10 cellular contexts compared by ENCODE assay signal in the genomic region with DNA sequence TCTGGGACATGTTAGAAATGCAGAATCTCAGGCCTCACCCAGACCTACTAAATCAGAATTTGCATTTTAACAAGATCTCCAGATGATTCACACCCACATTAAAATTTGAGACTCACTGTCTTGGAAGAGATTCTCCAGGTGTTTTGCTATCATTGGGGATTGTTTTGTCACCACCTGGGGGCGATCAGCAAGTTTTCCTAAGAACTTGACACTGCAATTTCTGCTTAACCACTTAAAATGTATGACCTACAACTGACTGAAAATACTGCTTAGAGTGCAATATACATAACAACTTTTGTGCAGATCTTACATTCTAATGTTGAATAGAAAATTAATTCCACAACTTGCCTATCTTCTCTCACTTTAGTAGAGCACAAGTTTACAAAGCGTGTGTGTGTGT. TPM values are rescaled to one million over a fixed set of nuclear protein-coding genes. Genes with fewer than 3 reads are reported as not detected.
DNase-seq lines count a peak whose midpoint lies in the region; ATAC-seq and TF ChIP-seq lines count a peak whose summit lies in the region.
"Had no signal": no experiment of that assay in that cellular context is flagged by ENCODE, and none has a peak within 500 bp of the region (broad histone marks: within the 10 kb centered on the region; RNA-seq: fewer than 3 reads in every experiment).

No MANE protein-coding gene starts in this region.

- TF ChIP-seq CTCF in endodermal cell (conservative IDR thresholded peaks at IDR 0.05): peak; percentile 74
- TF ChIP-seq CTCF in ovary (IDR thresholded peaks at IDR 0.05): no peak

- no peaks in the 10 kb centered on the region for H3K9me3 ChIP-seq in endodermal cell (ENCODE audit: control insufficient read depth, low read length)
- H3K9me3 ChIP-seq in ovary: no peaks in the 10 kb centered on the region

- H3K4me1 ChIP-seq in endodermal cell (ENCODE audit: control insufficient read depth, insufficient read depth, low read length) (peaks cover 6% of the 10 kb centered on the region), ovary (ENCODE audit: insufficient read depth) (no peaks in the 10 kb centered on the region)

- no peak overlapping the region for H3K4me3 ChIP-seq in endodermal cell (ENCODE audit: low read length)
- H3K4me3 ChIP-seq in ovary: no peak overlapping the region

- H3K36me3 ChIP-seq in endodermal cell (ENCODE audit: control insufficient read depth, insufficient read depth, low read length) (no peaks in the 10 kb centered on the region), ovary (no peaks in the 10 kb centered on the region)

- peak; percentile 36 for ATAC-seq in stimulated activated naive CD8-positive, alpha-beta T cell treated with anti-CD3 and anti-CD28 coated beads, Interleukin-15, Interleukin-2, amounts not matched to agents 100 U/mL and 50 U/mL, for 24 hours
- no peak for ATAC-seq in stimulated activated naive CD8-positive, alpha-beta T cell treated with anti-CD3 and anti-CD28 coated beads, Interleukin-15, amount 100 ng/mL, for 72 hours

- H3K27ac ChIP-seq in endodermal cell (ENCODE audit: low read depth, low read length) (no peak overlapping the region), ovary (no peak overlapping the region)

- no peak for TF ChIP-seq EP300 in ovary (IDR thresholded peaks at IDR 0.05)

- H3K4me3 Mint-ChIP-seq in stimulated activated naive CD8-positive, alpha-beta T cell treated with anti-CD3 and anti-CD28 coated beads, Interleukin-15, amount 100 ng/mL, for 72 hours: no peak overlapping the region
- no peak overlapping the region for H3K4me3 Mint-ChIP-seq in endodermal cell
- H3K4me3 Mint-ChIP-seq: dendritic cell treated with granulocyte-macrophage colony-stimulating factor and Interleukin-4, amounts not matched to agents 40 ng/mL and 50 ng/mL, for 4 days had no signal

- no peaks in the 10 kb centered on the region for H3K36me3 Mint-ChIP-seq in endodermal cell (ENCODE audit: low read depth)

- H3K27me3 ChIP-seq in endodermal cell (ENCODE audit: control insufficient read depth, insufficient read depth, low read length, poor library complexity, severe bottlenecking) (no peaks in the 10 kb centered on the region), ovary (no peaks in the 10 kb centered on the region)

- DNase-seq in stimulated activated naive CD8-positive, alpha-beta T cell treated with anti-CD3 and anti-CD28 coated beads, Interleukin-15, Interleukin-2, amounts not matched to agents 100 U/mL and 50 U/mL, for 24 hours: no peak
- DNase-seq in stimulated activated naive CD8-positive, alpha-beta T cell treated with anti-CD3 and anti-CD28 coated beads, Interleukin-15, amount 100 ng/mL, for 72 hours: no peak
- DNase-seq in NCI-H69 (lab: John Stamatoyannopoulos, UW) (peak; percentile 15), endodermal cell (peak; percentile 71), SHP77 (lab: John Stamatoyannopoulos, UW) (no peak), SKM-1 (lab: John Stamatoyannopoulos, UW; ENCODE audit: unreplicated experiment) (no peak), ovary (no peak), mesenteric fat pad (ENCODE audit: low spot score) (no peak)
- DNase-seq: MV-4-11 had no signal

- H3K27ac Mint-ChIP-seq in stimulated activated naive CD8-positive, alpha-beta T cell treated with anti-CD3 and anti-CD28 coated beads, Interleukin-15, amount 100 ng/mL, for 72 hours: no peak overlapping the region
- H3K27ac Mint-ChIP-seq in endodermal cell: no peak overlapping the region
- H3K27ac Mint-ChIP-seq: dendritic cell treated with granulocyte-macrophage colony-stimulating factor and Interleukin-4, amounts not matched to agents 40 ng/mL and 50 ng/mL, for 4 days had no signal

- peaks cover 19% of the 10 kb centered on the region for H3K4me1 Mint-ChIP-seq in stimulated activated naive CD8-positive, alpha-beta T cell treated with anti-CD3 and anti-CD28 coated beads, Interleukin-15, amount 100 ng/mL, for 72 hours
- peaks cover 12% of the 10 kb centered on the region for H3K4me1 Mint-ChIP-seq in endodermal cell

- TF ChIP-seq POLR2A in ovary (IDR thresholded peaks at IDR 0.05): no peak

- H3K27me3 Mint-ChIP-seq in stimulated activated naive CD8-positive, alpha-beta T cell treated with anti-CD3 and anti-CD28 coated beads, Interleukin-15, amount 100 ng/mL, for 72 hours: no peaks in the 10 kb centered on the region
- H3K27me3 Mint-ChIP-seq in endodermal cell (ENCODE audit: insufficient read depth): peaks cover 2% of the 10 kb centered on the region
- H3K27me3 Mint-ChIP-seq: dendritic cell treated with granulocyte-macrophage colony-stimulating factor and Interleukin-4, amounts not matched to agents 40 ng/mL and 50 ng/mL, for 4 days had no signal

- H3K9ac ChIP-seq in endodermal cell (ENCODE audit: extremely low read depth, low read length, poor library complexity, severe bottlenecking): no peak overlapping the region

- intact Hi-C loops in ovary (cut with DNase I): no loop called here

- peaks cover 0 to 10% of the 10 kb centered on the region in 2 donors for H3K9me3 Mint-ChIP-seq in stimulated activated naive CD8-positive, alpha-beta T cell treated with anti-CD3 and anti-CD28 coated beads, Interleukin-15, amount 100 ng/mL, for 72 hours
- peaks cover 4% of the 10 kb centered on the region for H3K9me3 Mint-ChIP-seq in endodermal cell
- H3K9me3 Mint-ChIP-seq: dendritic cell treated with granulocyte-macrophage colony-stimulating factor and Interleukin-4, amounts not matched to agents 40 ng/mL and 50 ng/mL, for 4 days had no signal

- WGBS in endodermal cell (ENCODE audit: insufficient coverage in 1 of 2, insufficient read length in 1 of 2), 2 experiments: 52 to 67% methylated on average over 2 of the region's 2 CpGs
- WGBS in ovary, 3 donors: 57 to 70% (median 66%) methylated on average over 2 of the region's 2 CpGs

RNA-seq across cellular contexts. Expression of gene ITGA4, which starts 18.9 kb away (rescaled TPM):
- total RNA-seq in endodermal cell: 1 to 10 TPM; 1.3 to 2.4 TPM
- 6.3 TPM for polyA plus RNA-seq in endodermal cell (2013, experiment 1 of 2)
- 7.1 TPM for polyA plus RNA-seq in endodermal cell (2013, experiment 2 of 2)
- total RNA-seq in ovary: 1 to 10 TPM; 1.0 to 7.2 (median 2.1) TPM
- polyA plus RNA-seq in ovary: 1 to 10 TPM; 1.1 to 4.9 TPM
- total RNA-seq in mesenteric fat pad: 6.6 TPM

Comparison
In these comparisons a context has a peak if more than half of its experiments do, and no peak if none do; other contexts are left out.
1. DNase-seq: peak in NCI-H69 (single experiment) and endodermal cell (single experiment); none in stimulated activated naive CD8-positive, alpha-beta T cell treated with anti-CD3 and anti-CD28 coated beads, Interleukin-15, Interleukin-2, amounts not matched to agents 100 U/mL and 50 U/mL, for 24 hours (single experiment), stimulated activated naive CD8-positive, alpha-beta T cell treated with anti-CD3 and anti-CD28 coated beads, Interleukin-15, amount 100 ng/mL, for 72 hours (0 of 2), SHP77 (0 of 2), SKM-1 (single experiment), ovary (0 of 5) and mesenteric fat pad (single experiment).